13 cellular contexts compared by ENCODE assay signal in the genomic region with DNA sequence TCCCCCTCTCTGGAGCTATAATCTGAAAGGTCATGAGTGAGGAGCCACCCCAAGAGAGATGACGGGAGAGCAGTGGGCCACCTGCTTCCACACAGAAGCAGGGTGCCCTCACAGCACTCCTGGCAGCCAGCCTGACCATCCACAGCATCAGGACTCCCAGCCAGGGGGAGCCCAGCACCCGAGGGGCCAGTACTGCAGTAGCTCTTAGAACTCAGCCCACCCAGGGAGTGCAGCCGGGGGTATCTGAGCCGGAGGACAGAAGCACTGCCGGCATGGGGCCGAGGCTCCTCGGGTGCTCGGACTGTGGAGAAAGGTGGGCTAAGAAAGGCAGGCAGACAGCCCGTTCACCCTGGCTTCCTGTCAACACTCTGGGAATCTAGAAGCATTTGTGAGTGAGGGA. TPM values are rescaled to one million over a fixed set of nuclear protein-coding genes. Genes with fewer than 3 reads are reported as not detected.
A peak's percentile ranks its signal among the peaks of the same experiment; 100 is the strongest.
DNase-seq lines count a peak whose midpoint lies in the region; TF ChIP-seq lines count a peak whose summit lies in the region.
"Had no signal": no experiment of that assay in that cellular context is flagged by ENCODE, and none has a peak within 500 bp of the region (broad histone marks: within the 10 kb centered on the region; RNA-seq: fewer than 3 reads in every experiment).

No MANE protein-coding gene starts in this region.

- peak overlapping the region; percentile 72 to 88 (median 82) for H3K27ac ChIP-seq in sigmoid colon

- H3K36me3 Mint-ChIP-seq in Caco-2 (ENCODE audit: insufficient read depth, unreplicated experiment) (no peaks in the 10 kb centered on the region), glutamatergic neuron (ENCODE audit: unreplicated experiment) (no peaks in the 10 kb centered on the region)

- no peaks in the 10 kb centered on the region for H3K4me1 ChIP-seq in Caco-2
- peaks cover 0 to 75% (median 66%) of the 10 kb centered on the region in 4 donors for H3K4me1 ChIP-seq in sigmoid colon

- H3K27me3 Mint-ChIP-seq in Caco-2 (ENCODE audit: insufficient read depth, unreplicated experiment), result no peaks in the 10 kb centered on the region
- peaks cover 4% of the 10 kb centered on the region for H3K27me3 Mint-ChIP-seq in glutamatergic neuron (ENCODE audit: unreplicated experiment)
- H3K27me3 Mint-ChIP-seq: activated T-helper 17 cell treated with anti-CD3 and anti-CD28 coated beads, Interleukin-2, amount 50 U/mL, for 72 hours; stimulated activated naive CD8-positive, alpha-beta T cell treated with anti-CD3 and anti-CD28 coated beads, Interleukin-15, Interleukin-2, amounts not matched to agents 100 ng/mL and 50 ng/mL, for 24 hours had no signal

- TF ChIP-seq CTCF in Caco-2 (IDR thresholded peaks at IDR 0.05; ENCODE audit: insufficient read depth in 1 of 2, low read depth in 1 of 2, low read length in 1 of 2, severe bottlenecking in 1 of 2, unreplicated experiment in 1 of 2) (no peak), astrocyte of the cerebellum (IDR thresholded peaks at IDR 0.05; ENCODE audit: low read depth, low read length, missing control alignments) (peak; percentile 7), glutamatergic neuron (IDR thresholded peaks at IDR 0.05; ENCODE audit: partially characterized antibody, unreplicated experiment) (no peak), sigmoid colon (IDR thresholded peaks at IDR 0.05) (no peak)

- H3K9me3 Mint-ChIP-seq in Caco-2 (ENCODE audit: unreplicated experiment) (no peaks in the 10 kb centered on the region), glutamatergic neuron (ENCODE audit: unreplicated experiment) (peaks cover 3% of the 10 kb centered on the region)
- H3K9me3 Mint-ChIP-seq: activated T-helper 17 cell treated with anti-CD3 and anti-CD28 coated beads, Interleukin-2, amount 50 U/mL, for 72 hours; stimulated activated naive CD8-positive, alpha-beta T cell treated with anti-CD3 and anti-CD28 coated beads, Interleukin-15, Interleukin-2, amounts not matched to agents 100 ng/mL and 50 ng/mL, for 24 hours had no signal

- DNase-seq in Caco-2 (no peak), astrocyte of the cerebellum (ENCODE audit: low read depth) (no peak), glutamatergic neuron (peak; percentile 24), sigmoid colon (peak; percentile 70), NCI-H526 treated with DMSO at 0.1 percent for 48 hours (lab: John Stamatoyannopoulos, UW) (no peak), HEK293T (ENCODE audit: extremely low spot score) (no peak), RKO (ENCODE audit: low spot score) (no peak), RPMI8226 (no peak)

- H3K36me3 ChIP-seq in Caco-2 (ENCODE audit: control insufficient read depth, insufficient read depth, low read length) (no peaks in the 10 kb centered on the region), sigmoid colon (no peaks in the 10 kb centered on the region)

- in situ Hi-C loops in astrocyte of the cerebellum (cut with HindIII; ENCODE audit: low sequenced_read_pairs), result no loop called here

- H3K4me3 Mint-ChIP-seq in Caco-2 (ENCODE audit: unreplicated experiment) (no peak overlapping the region), glutamatergic neuron (ENCODE audit: unreplicated experiment) (no peak overlapping the region)
- H3K4me3 Mint-ChIP-seq: activated T-helper 17 cell treated with anti-CD3 and anti-CD28 coated beads, Interleukin-2, amount 50 U/mL, for 72 hours; stimulated activated naive CD8-positive, alpha-beta T cell treated with anti-CD3 and anti-CD28 coated beads, Interleukin-15, Interleukin-2, amounts not matched to agents 100 ng/mL and 50 ng/mL, for 24 hours had no signal

- H3K27me3 ChIP-seq in Caco-2 (replicated peaks; ENCODE audit: control insufficient read depth, insufficient read depth, low read length), result no peaks in the 10 kb centered on the region
- no peaks in the 10 kb centered on the region for H3K27me3 ChIP-seq in sigmoid colon

- 70 to 79% methylated on average over 9 of the region's 9 CpGs for WGBS in sigmoid colon, 2 donors

- H3K27ac Mint-ChIP-seq in Caco-2 (ENCODE audit: unreplicated experiment) (peak overlapping the region; percentile 22), glutamatergic neuron (ENCODE audit: unreplicated experiment) (no peak overlapping the region)
- H3K27ac Mint-ChIP-seq: activated T-helper 17 cell treated with anti-CD3 and anti-CD28 coated beads, Interleukin-2, amount 50 U/mL, for 72 hours; stimulated activated naive CD8-positive, alpha-beta T cell treated with anti-CD3 and anti-CD28 coated beads, Interleukin-15, Interleukin-2, amounts not matched to agents 100 ng/mL and 50 ng/mL, for 24 hours had no signal

- BruUV-seq in Caco-2 (replicated peaks; lab: Mats Ljungman, UMichigan), result no TSS peak

- H3K9me3 ChIP-seq in Caco-2, result no peaks in the 10 kb centered on the region
- H3K9me3 ChIP-seq in sigmoid colon, result no peaks in the 10 kb centered on the region

- intact Hi-C loops in Caco-2 (cut with micrococcal nuclease; ENCODE audit: unreplicated experiment), result no loop called here
- intact Hi-C loops in sigmoid colon (cut with DNase I), result no loop called here

- no peak for TF ChIP-seq EP300 in sigmoid colon (IDR thresholded peaks at IDR 0.05)

- CTCF ChIA-PET in Caco-2 (lab: Charles Lee), result no interaction called here
- CTCF ChIA-PET in HEK293T (lab: Yijun Ruan, JAX), result no interaction called here

- no peak overlapping the region for H3K4me3 ChIP-seq in Caco-2 (ENCODE audit: low read depth, low read length)
- H3K4me3 ChIP-seq in astrocyte of the cerebellum (ENCODE audit: low read depth, low read length), result no peak overlapping the region
- no peak overlapping the region for H3K4me3 ChIP-seq in sigmoid colon
- H3K4me3 ChIP-seq: GM12878, smooth muscle cell had no signal

- TF ChIP-seq POLR2A in sigmoid colon (IDR thresholded peaks at IDR 0.05), result no peak

- POLR2A ChIA-PET in Caco-2 (lab: Charles Lee), result no interaction called here
- POLR2A ChIA-PET in HEK293T (lab: Yijun Ruan, JAX), result no interaction called here

- peaks cover 11% of the 10 kb centered on the region for H3K4me1 Mint-ChIP-seq in Caco-2 (ENCODE audit: low read depth, unreplicated experiment)
- H3K4me1 Mint-ChIP-seq in glutamatergic neuron (ENCODE audit: low read depth, unreplicated experiment), result peaks cover 23% of the 10 kb centered on the region
- H3K4me1 Mint-ChIP-seq: activated T-helper 17 cell treated with anti-CD3 and anti-CD28 coated beads, Interleukin-2, amount 50 U/mL, for 72 hours had no signal

TF ChIP-seq in HEK293T, 16 proteins besides CTCF, POLR2A, EP300 and RAD21:
- no peak for TF ChIP-seq ELF4 (IDR thresholded peaks at IDR 0.05)
- no peak for TF ChIP-seq ZNF384 (IDR thresholded peaks at IDR 0.05)
- no peak for TF ChIP-seq FOXM1 (IDR thresholded peaks at IDR 0.05; ENCODE audit: borderline replicate concordance)
- no peak for TF ChIP-seq SP1 (IDR thresholded peaks at IDR 0.05)
- TF ChIP-seq SUZ12 (IDR thresholded peaks at IDR 0.05), result no peak
- TF ChIP-seq L3MBTL2 (conservative IDR thresholded peaks at IDR 0.05), result no peak
- TF ChIP-seq CTBP1 (IDR thresholded peaks at IDR 0.05; ENCODE audit: borderline replicate concordance), result no peak
- TF ChIP-seq FOXK2 (IDR thresholded peaks at IDR 0.05), result no peak
- no peak for TF ChIP-seq HDGF (IDR thresholded peaks at IDR 0.05; ENCODE audit: borderline replicate concordance)
- TF ChIP-seq TARDBP (IDR thresholded peaks at IDR 0.05), result no peak
- TF ChIP-seq BHLHE40 (IDR thresholded peaks at IDR 0.05; ENCODE audit: borderline replicate concordance), result no peak
- no peak for TF ChIP-seq NFRKB (IDR thresholded peaks at IDR 0.05)
- no peak for TF ChIP-seq ARNT (IDR thresholded peaks at IDR 0.05)
- no peak for TF ChIP-seq FOXA1 (IDR thresholded peaks at IDR 0.05)
- no peak for TF ChIP-seq LEF1 (IDR thresholded peaks at IDR 0.05; ENCODE audit: borderline replicate concordance)

RNA-seq across cellular contexts. Expression of gene ASPN, which starts 25.7 kb away (rescaled TPM):
- total RNA-seq in Caco-2 (2022) (not detected in 2 replicates), glutamatergic neuron (ENCODE audit: unreplicated experiment) (not detected), sigmoid colon (10 to 100 TPM in 3 of 4 donors, 1 to 10 TPM in 1; 9.4 to 96.9 (median 20.2) TPM)
- polyA plus RNA-seq in sigmoid colon, result 1 to 10 TPM; 1.5 to 2.5 (median 1.8) TPM
- total RNA-seq: activated T-helper 17 cell treated with anti-CD3 and anti-CD28 coated beads, Interleukin-2, amount 50 U/mL, for 72 hours; GM12878; H4 had no signal

RNA-seq across cellular contexts. Expression of gene ECM2, which starts 27.8 kb away (rescaled TPM):
- total RNA-seq in Caco-2 (2022) (not detected in 2 replicates), glutamatergic neuron (ENCODE audit: unreplicated experiment) (0.20 TPM), sigmoid colon (10 to 100 TPM in 1 of 4 donors, 1 to 10 TPM in 3; 3.3 to 19.7 (median 7.8) TPM)
- polyA plus RNA-seq in sigmoid colon, result 1 to 10 TPM in 2 of 3 donors, not detected in 1; 1.2 to 1.7 TPM
- total RNA-seq: activated T-helper 17 cell treated with anti-CD3 and anti-CD28 coated beads, Interleukin-2, amount 50 U/mL, for 72 hours had no signal

Comparison
In these comparisons a context has a peak if more than half of its experiments do, and no peak if none do; other contexts are left out.
1. DNase-seq: peak in glutamatergic neuron (single experiment) and sigmoid colon (single experiment); none in Caco-2 (0 of 2), astrocyte of the cerebellum (single experiment), NCI-H526 treated with DMSO at 0.1 percent for 48 hours (single experiment), HEK293T (single experiment), RKO (single experiment) and RPMI8226 (single experiment).
2. RNA of gene ASPN, which starts 25.7 kb away (total RNA-seq): 9.4 to 96.9 TPM in sigmoid colon; not detected in Caco-2 and not detected in glutamatergic neuron (single experiment); every median in the first group is over 10 times any median in the second.